8 cellular contexts compared by ENCODE assay signal in the genomic region with DNA sequence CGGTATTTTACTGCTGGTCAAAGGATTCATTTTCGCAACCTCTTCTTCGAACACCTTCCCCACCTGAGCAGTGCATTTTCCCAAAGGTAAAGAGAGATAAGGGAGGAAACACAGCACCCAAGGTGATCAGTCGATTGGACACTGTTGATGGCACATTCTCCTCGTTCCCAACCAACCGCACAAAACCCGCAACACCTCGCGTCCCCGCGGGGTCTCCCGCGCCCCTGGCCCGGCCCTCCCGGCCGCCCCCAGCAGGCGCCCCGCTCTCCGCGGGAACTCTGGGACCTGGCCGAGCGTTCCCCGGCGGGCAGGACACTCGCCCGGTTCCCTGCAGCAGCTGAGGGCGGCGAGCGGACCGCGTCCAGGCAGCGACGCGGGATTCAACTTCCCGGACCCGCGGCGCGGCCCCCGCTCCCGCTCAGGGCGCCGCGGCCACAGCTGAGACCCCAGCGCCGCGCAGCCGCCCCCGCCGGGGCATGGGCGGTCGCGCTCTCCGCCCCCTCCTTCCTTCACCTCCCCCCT. TPM values are rescaled to one million over a fixed set of nuclear protein-coding genes. Genes with fewer than 3 reads are reported as not detected.
DNase-seq lines count a peak whose midpoint lies in the region; ATAC-seq and TF ChIP-seq lines count a peak whose summit lies in the region.

No MANE protein-coding gene starts in this region.

- intact Hi-C loops in A673 (cut with micrococcal nuclease; ENCODE audit: unreplicated experiment) = loop anchor here (5.0 kb wide), 1 partner anchor 182 kb away; no protein-coding TSS in a partner anchor

- CTCF ChIA-PET in A673 (lab: Charles Lee) = no interaction called here

- no peak for DNase-seq in A673 (ENCODE audit: low spot score)
- no peak for DNase-seq in astrocyte of the cerebellum (ENCODE audit: low read depth)
- DNase-seq in iris pigment epithelial cell (ENCODE audit: low read depth) = peak; percentile 14
- DNase-seq in effector CD4-positive, alpha-beta T cell = no peak
- no peak for DNase-seq in stimulated activated CD4-positive, alpha-beta T cell treated with anti-CD3 and anti-CD28 coated beads, Interleukin-4, amount 100 ng/mL, for 1 hour

- no peaks in the 10 kb centered on the region for H3K9me3 Mint-ChIP-seq in stimulated activated naive CD8-positive, alpha-beta T cell treated with anti-CD3 and anti-CD28 coated beads, Interleukin-15, Interleukin-2, amounts not matched to agents 100 ng/mL and 50 ng/mL, for 24 hours

- TF ChIP-seq CTCF in A673 (conservative IDR thresholded peaks at IDR 0.05; ENCODE audit: low read depth, low read length) = no peak
- TF ChIP-seq CTCF in astrocyte of the cerebellum (IDR thresholded peaks at IDR 0.05; ENCODE audit: low read depth, low read length, missing control alignments) = no peak

- in situ Hi-C loops in astrocyte of the cerebellum (cut with HindIII; ENCODE audit: low sequenced_read_pairs) = no loop called here

- no peak overlapping the region for H3K27ac Mint-ChIP-seq in stimulated activated naive CD8-positive, alpha-beta T cell treated with anti-CD3 and anti-CD28 coated beads, Interleukin-15, Interleukin-2, amounts not matched to agents 100 ng/mL and 50 ng/mL, for 24 hours

- POLR2A ChIA-PET in A673 (lab: Charles Lee; ENCODE audit: low non-redundant PET) = no interaction called here

- H3K27me3 Mint-ChIP-seq in stimulated activated naive CD8-positive, alpha-beta T cell treated with anti-CD3 and anti-CD28 coated beads, Interleukin-15, Interleukin-2, amounts not matched to agents 100 ng/mL and 50 ng/mL, for 24 hours = peaks cover 56% of the 10 kb centered on the region

- H3K4me3 ChIP-seq in A673 (ENCODE audit: low read depth, low read length, poor library complexity, severe bottlenecking) (peak overlapping the region; percentile 76), astrocyte of the cerebellum (ENCODE audit: low read depth, low read length) (peak overlapping the region; percentile 71)

- peak overlapping the region; percentile 78 for H3K4me3 Mint-ChIP-seq in stimulated activated naive CD8-positive, alpha-beta T cell treated with anti-CD3 and anti-CD28 coated beads, Interleukin-15, Interleukin-2, amounts not matched to agents 100 ng/mL and 50 ng/mL, for 24 hours

- H3K9me3 ChIP-seq in A673 (ENCODE audit: low read depth, low read length, poor library complexity, severe bottlenecking) = no peaks in the 10 kb centered on the region

- BruUV-seq in A673 (replicated peaks; lab: Mats Ljungman, UMichigan) = no TSS peak

- peaks cover 50% of the 10 kb centered on the region for H3K27me3 ChIP-seq in A673 (replicated peaks; ENCODE audit: insufficient read depth, low read depth, low read length, poor library complexity)

- ATAC-seq in GM18858 (IDR thresholded peaks at IDR 0.05; ENCODE audit: unreplicated experiment) (peak; percentile 6), HG03139 (IDR thresholded peaks at IDR 0.05; ENCODE audit: unreplicated experiment) (peak; percentile 10)

- peaks cover 12% of the 10 kb centered on the region for H3K4me1 Mint-ChIP-seq in stimulated activated naive CD8-positive, alpha-beta T cell treated with anti-CD3 and anti-CD28 coated beads, Interleukin-15, Interleukin-2, amounts not matched to agents 100 ng/mL and 50 ng/mL, for 24 hours (ENCODE audit: low read depth)

- peaks cover 4% of the 10 kb centered on the region for H3K36me3 Mint-ChIP-seq in stimulated activated naive CD8-positive, alpha-beta T cell treated with anti-CD3 and anti-CD28 coated beads, Interleukin-15, Interleukin-2, amounts not matched to agents 100 ng/mL and 50 ng/mL, for 24 hours (ENCODE audit: low read depth)

- H3K36me3 ChIP-seq in A673 (ENCODE audit: insufficient read depth, low read length, poor library complexity, severe bottlenecking) = no peaks in the 10 kb centered on the region

- H3K4me1 ChIP-seq in A673 (ENCODE audit: insufficient read depth, low read length, poor library complexity, severe bottlenecking) = peaks cover 10% of the 10 kb centered on the region

- H3K27ac ChIP-seq in A673 (ENCODE audit: low read depth, low read length, poor library complexity, severe bottlenecking) = no peak overlapping the region

RNA-seq across cellular contexts. Expression of gene RGS17, which starts 0.5 kb away (rescaled TPM):
- 2.4 and 3.5 TPM in 2 replicates for total RNA-seq in A673 (2021)
